ENCODE assay signal across 8 cellular contexts in the genomic region with DNA sequence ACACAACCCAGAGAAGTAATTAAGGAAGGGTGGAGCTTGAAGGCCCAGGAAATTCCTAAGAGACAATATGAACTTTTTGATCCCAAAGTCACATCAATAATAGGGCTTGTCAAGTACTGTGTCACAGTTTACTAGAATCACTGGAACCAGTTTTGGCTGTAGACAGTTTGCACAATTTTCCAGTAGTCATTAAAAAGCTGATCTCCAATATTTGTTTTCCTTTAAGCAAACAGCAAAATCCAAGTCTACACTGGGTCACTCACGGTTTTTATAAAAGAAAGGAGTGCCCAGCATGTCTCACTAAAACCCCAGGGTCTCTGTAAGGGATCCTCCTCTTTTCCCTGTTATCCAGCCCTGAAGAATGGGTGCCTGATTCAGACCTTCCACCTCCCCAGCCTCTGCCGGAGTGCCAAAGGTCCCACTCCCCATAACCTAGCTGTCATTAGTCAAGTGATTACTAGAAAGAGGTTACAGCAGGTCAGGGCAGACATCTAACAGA. TPM values are rescaled to one million over a fixed set of nuclear protein-coding genes. Genes with fewer than 3 reads are reported as not detected.
DNase-seq lines count a peak whose midpoint lies in the region; ATAC-seq and TF ChIP-seq lines count a peak whose summit lies in the region.

No MANE protein-coding gene starts in this region.

- H3K27ac Mint-ChIP-seq in T-helper 2 cell treated with Interferon-gamma antibody and Interleukin-4, amounts not matched to agents 5 μg/mL and 100 μg/mL, for 36 hours = peak overlapping the region; percentile 95

- TF ChIP-seq CTCF in adrenal gland (IDR thresholded peaks at IDR 0.05) = no peak
- no peak for TF ChIP-seq CTCF in left lung (IDR thresholded peaks at IDR 0.05)
- TF ChIP-seq CTCF in testis (IDR thresholded peaks at IDR 0.05) = no peak

- H3K9me3 ChIP-seq in adrenal gland (replicated peaks in 1 of 3) (no peaks in the 10 kb centered on the region), left lung (no peaks in the 10 kb centered on the region), testis (no peaks in the 10 kb centered on the region)

- H3K4me3 ChIP-seq in adrenal gland (peak overlapping the region; percentile 55 to 98 (median 83)), left lung (peak overlapping the region; percentile 79 to 90), testis (peak overlapping the region; percentile 91 to 92)

- H3K4me1 ChIP-seq in adrenal gland (replicated peaks in 1 of 2) = peaks cover 0 to 4% of the 10 kb centered on the region in 2 donors
- H3K4me1 ChIP-seq in left lung = peaks cover 0 to 18% of the 10 kb centered on the region in 2 donors
- H3K4me1 ChIP-seq in testis = peaks cover 3% of the 10 kb centered on the region

- WGBS in adrenal gland, 4 donors = 0 to 9% (median 3%) methylated on average over 2 of the region's 2 CpGs
- WGBS in testis, 2 donors = 0 to 10% methylated on average over 2 of the region's 2 CpGs

- peaks cover 5% of the 10 kb centered on the region for H3K4me1 Mint-ChIP-seq in T-helper 2 cell treated with Interferon-gamma antibody and Interleukin-4, amounts not matched to agents 5 μg/mL and 100 μg/mL, for 36 hours (ENCODE audit: low read depth)

- H3K36me3 ChIP-seq in adrenal gland (replicated peaks in 1 of 2) (no peaks in the 10 kb centered on the region), left lung (peaks cover 0 to 22% of the 10 kb centered on the region in 2 donors), testis (ENCODE audit: low read depth, missing control alignments) (no peaks in the 10 kb centered on the region)

- no peaks in the 10 kb centered on the region for H3K9me3 Mint-ChIP-seq in T-helper 2 cell treated with Interferon-gamma antibody and Interleukin-4, amounts not matched to agents 5 μg/mL and 100 μg/mL, for 36 hours

- H3K27me3 ChIP-seq in adrenal gland (no peaks in the 10 kb centered on the region), left lung (no peaks in the 10 kb centered on the region), testis (no peaks in the 10 kb centered on the region)

- no peaks in the 10 kb centered on the region for H3K36me3 Mint-ChIP-seq in T-helper 2 cell treated with Interferon-gamma antibody and Interleukin-4, amounts not matched to agents 5 μg/mL and 100 μg/mL, for 36 hours (ENCODE audit: low read depth)

- no peaks in the 10 kb centered on the region for H3K27me3 Mint-ChIP-seq in T-helper 2 cell treated with Interferon-gamma antibody and Interleukin-4, amounts not matched to agents 5 μg/mL and 100 μg/mL, for 36 hours (ENCODE audit: low read depth)

- no peak for TF ChIP-seq POLR2A in adrenal gland (IDR thresholded peaks at IDR 0.05)
- no peak for TF ChIP-seq POLR2A in testis (IDR thresholded peaks at IDR 0.05)

- intact Hi-C loops in adrenal gland (cut with DNase I) = no loop called here
- intact Hi-C loops in left lung (cut with DNase I) = no loop called here
- intact Hi-C loops in testis (cut with DNase I; ENCODE audit: low total_unique reads) = no loop called here

- no peak for ATAC-seq in left lung
- no peak for ATAC-seq in GM18517 (IDR thresholded peaks at IDR 0.05; ENCODE audit: unreplicated experiment)
- ATAC-seq in HG02973 (IDR thresholded peaks at IDR 0.05; ENCODE audit: unreplicated experiment) = no peak

- no peak for DNase-seq in T-helper 2 cell treated with Interferon-gamma antibody and Interleukin-4, amounts not matched to agents 5 μg/mL and 100 μg/mL, for 36 hours (ENCODE audit: low spot score)
- DNase-seq in T-helper 2 cell (no peak), adrenal gland (no peak), left lung (no peak), testis (no peak), NCI-H2081 (lab: John Stamatoyannopoulos, UW) (no peak)

- peak overlapping the region; percentile 96 for H3K4me3 Mint-ChIP-seq in T-helper 2 cell treated with Interferon-gamma antibody and Interleukin-4, amounts not matched to agents 5 μg/mL and 100 μg/mL, for 36 hours

- H3K27ac ChIP-seq in adrenal gland (peak overlapping the region; percentile 82 to 97 (median 91)), left lung (peak overlapping the region; percentile 76 to 94), testis (peak overlapping the region; percentile 84 to 88)

RNA-seq across cellular contexts. Expression of gene SLC25A16, which starts 0.6 kb away (rescaled TPM):
- total RNA-seq in adrenal gland (100 to 1,000 TPM in 1 of 8 donors, 10 to 100 TPM in 5, 1 to 10 TPM in 2; 6.3 to 177 (median 19.8) TPM), left lung (10 to 100 TPM; 33.6 to 38.1 TPM), testis (10 to 100 TPM in 1 of 2 donors, 1 to 10 TPM in 1; 7.1 to 11.7 TPM)
- polyA plus RNA-seq in adrenal gland (10 to 100 TPM; 14.5 to 31.7 (median 14.7) TPM), testis (ENCODE audit: insufficient read depth, low read depth, low replicate concordance) (13.5 TPM)

RNA-seq across cellular contexts. Expression of gene TET1, which starts 33.5 kb away (rescaled TPM):
- total RNA-seq in adrenal gland (1 to 10 TPM in 7 of 8 donors, under 1 TPM in 1; 0.91 to 3.6 (median 1.6) TPM), left lung (1 to 10 TPM; 1.5 to 3.1 TPM), testis (1 to 10 TPM; 3.2 to 3.8 TPM)
- polyA plus RNA-seq in adrenal gland (under 1 TPM; 0.07 to 0.75 (median 0.24) TPM), testis (ENCODE audit: insufficient read depth, low read depth, low replicate concordance) (0.40 TPM)

RNA-seq across cellular contexts. Expression of gene DNA2, which starts 54.9 kb away (rescaled TPM):
- total RNA-seq in adrenal gland = 1 to 10 TPM in 6 of 8 donors, under 1 TPM in 2; 0.55 to 4.2 (median 1.6) TPM
- 1 to 10 TPM in 2 of 3 donors, under 1 TPM in 1; 0.64 to 1.8 (median 1.4) TPM for polyA plus RNA-seq in adrenal gland
- total RNA-seq in left lung = 1 to 10 TPM; 7.2 to 8.7 TPM
- 1 to 10 TPM; 5.9 to 7.6 TPM for total RNA-seq in testis
- 5.9 TPM for polyA plus RNA-seq in testis (ENCODE audit: insufficient read depth, low read depth, low replicate concordance)
